In genomic region chr2:1835581-1836201, GRCh38 we compare ENCODE assay signal across 1 cellular context.
A peak's percentile ranks its signal among the peaks of the same experiment; 100 is the strongest.
TF ChIP-seq lines count a peak whose summit lies in the region.

No MANE protein-coding gene starts in this region.

TF ChIP-seq in HepG2, 621 proteins besides CTCF, POLR2A, EP300 and RAD21 (continued from another document):
- TF ChIP-seq PRDM15 (CRISPR knock-in tag; IDR thresholded peaks at IDR 0.05) (peak; percentile 63; the same call in 1 of the 2 replicates), ZNF629 (CRISPR knock-in tag; conservative IDR thresholded peaks at IDR 0.05) (no peak)
- TF ChIP-seq, protein P1, sequence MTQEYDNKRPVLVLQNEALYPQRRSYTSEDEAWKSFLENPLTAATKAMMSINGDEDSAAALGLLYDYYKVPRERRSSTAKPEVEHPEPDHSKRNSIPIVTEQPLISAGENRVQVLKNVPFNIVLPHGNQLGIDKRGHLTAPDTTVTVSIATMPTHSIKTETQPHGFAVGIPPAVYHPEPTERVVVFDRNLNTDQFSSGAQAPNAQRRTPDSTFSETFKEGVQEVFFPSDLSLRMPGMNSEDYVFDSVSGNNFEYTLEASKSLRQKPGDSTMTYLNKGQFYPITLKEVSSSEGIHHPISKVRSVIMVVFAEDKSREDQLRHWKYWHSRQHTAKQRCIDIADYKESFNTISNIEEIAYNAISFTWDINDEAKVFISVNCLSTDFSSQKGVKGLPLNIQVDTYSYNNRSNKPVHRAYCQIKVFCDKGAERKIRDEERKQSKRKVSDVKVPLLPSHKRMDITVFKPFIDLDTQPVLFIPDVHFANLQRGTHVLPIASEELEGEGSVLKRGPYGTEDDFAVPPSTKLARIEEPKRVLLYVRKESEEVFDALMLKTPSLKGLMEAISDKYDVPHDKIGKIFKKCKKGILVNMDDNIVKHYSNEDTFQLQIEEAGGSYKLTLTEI (CRISPR knock-in tag; conservative IDR thresholded peaks at IDR 0.05), result no peak
